17 cellular contexts compared by ENCODE assay signal in genomic region chr2:207035855-207036254, GRCh38.
A peak's percentile ranks its signal among the peaks of the same experiment; 100 is the strongest.
DNase-seq lines count a peak whose midpoint lies in the region; ATAC-seq, FAIRE-seq and TF ChIP-seq lines count a peak whose summit lies in the region.
"Had no signal": no experiment of that assay in that cellular context is flagged by ENCODE, and none has a peak within 500 bp of the region (broad histone marks: within the 10 kb centered on the region; RNA-seq: fewer than 3 reads in every experiment).

No MANE protein-coding gene starts in this region.

- in situ Hi-C loops in HepG2 (cut with HindIII; ENCODE audit: extremely low pct_ligation_motif_present, low pct_unique_long_range_greater_than_20kb) = no loop called here

- H3K9me3 ChIP-seq in liver (ENCODE audit: control insufficient read depth in 4 of 4, low read length in 3 of 4) (peaks cover 0 to 8% (median under 1%) of the 10 kb centered on the region in 4 donors), HepG2 (ENCODE audit: low read length) (no peaks in the 10 kb centered on the region), HUES6 (ENCODE audit: control insufficient read depth, insufficient read depth, low read depth, low read length) (peaks cover 19% of the 10 kb centered on the region), spleen (peaks cover 0 to 15% (median 12%) of the 10 kb centered on the region in 8 donors), prostate gland (no peaks in the 10 kb centered on the region)
- H3K9me3 ChIP-seq: HAP-1 had no signal

- no peaks in the 10 kb centered on the region for H3K79me2 ChIP-seq in HepG2 (ENCODE audit: insufficient read depth, low read length)

- TF ChIP-seq POLR2A in HepG2 (IDR thresholded peaks at IDR 0.05; ENCODE audit: insufficient read depth in 1 of 2, low read depth in 2 of 2, low read length in 2 of 2) (no peak), spleen (IDR thresholded peaks at IDR 0.05) (no peak), prostate gland (IDR thresholded peaks at IDR 0.05) (no peak)

- H4K20me1 ChIP-seq in HepG2 (ENCODE audit: insufficient read depth, low read length) = no peaks in the 10 kb centered on the region

- no peak overlapping the region for H3K27ac ChIP-seq in liver (ENCODE audit: low read depth in 1 of 2, low read length in 2 of 2)
- H3K27ac ChIP-seq in HepG2 (ENCODE audit: extremely low read length, insufficient read depth, low read length) = no peak overlapping the region
- peak overlapping the region; percentile 81; the same call in 1 of the 2 replicates for H3K27ac ChIP-seq in HUES6 (ENCODE audit: low read depth, low read length)
- H3K27ac ChIP-seq in spleen = peak overlapping the region in 5 of 8 donors; percentile 21 to 55 (median 38)
- H3K27ac ChIP-seq in prostate gland = no peak overlapping the region

- no peak overlapping the region for H2AFZ ChIP-seq in HepG2 (ENCODE audit: low read length)

- H3K4me2 ChIP-seq in HepG2 (ENCODE audit: low read depth, low read length) = no peak overlapping the region

- H3K36me3 ChIP-seq in liver (ENCODE audit: control insufficient read depth in 4 of 4, insufficient read depth in 3 of 4, low read depth in 1 of 4, low read length in 3 of 4) (no peaks in the 10 kb centered on the region), HepG2 (replicated peaks in 1 of 2; ENCODE audit: control insufficient read depth in 1 of 2, insufficient read depth in 2 of 2, low read length in 2 of 2) (no peaks in the 10 kb centered on the region), HUES6 (ENCODE audit: control insufficient read depth, insufficient read depth, low read length) (no peaks in the 10 kb centered on the region), spleen (no peaks in the 10 kb centered on the region), prostate gland (no peaks in the 10 kb centered on the region)
- H3K36me3 ChIP-seq: HAP-1 had no signal

- DNase-seq in HepG2 (ENCODE audit: low spot score) (no peak), fibroblast of peridontal ligament (ENCODE audit: extremely low read depth) (peak; percentile 51), spleen (no peak), prostate gland (ENCODE audit: low spot score) (no peak)
- DNase-seq: ACHN; CD8-positive, alpha-beta T cell; COR-L47; DMS153; DMS79 treated with DMSO at 0.1 percent for 48 hours; GF-D8; KG1 had no signal

- no peak for TF ChIP-seq EP300 in HepG2 (IDR thresholded peaks at IDR 0.05; ENCODE audit: low read depth in 2 of 2, low read length in 2 of 2)
- TF ChIP-seq EP300 in HepG2 (CRISPR knock-in tag; IDR thresholded peaks at IDR 0.05; ENCODE audit: borderline replicate concordance) = no peak

- no peaks in the 10 kb centered on the region for H3K4me1 ChIP-seq in liver (ENCODE audit: control insufficient read depth in 4 of 4, insufficient read depth in 4 of 4, low read length in 3 of 4)
- H3K4me1 ChIP-seq in HepG2 (ENCODE audit: insufficient read depth, low read length) = no peaks in the 10 kb centered on the region
- peaks cover 34% of the 10 kb centered on the region for H3K4me1 ChIP-seq in HUES6 (ENCODE audit: control insufficient read depth, insufficient read depth, low read length)
- peaks cover 0 to 7% (median under 1%) of the 10 kb centered on the region in 6 donors for H3K4me1 ChIP-seq in spleen
- H3K4me1 ChIP-seq in prostate gland (replicated peaks) = no peaks in the 10 kb centered on the region

- POLR2A ChIA-PET in HepG2 (lab: Yijun Ruan, JAX) = no interaction called here

- ATAC-seq in HepG2 (no peak), HG03520 (IDR thresholded peaks at IDR 0.05; ENCODE audit: unreplicated experiment) (no peak), GM21447 (IDR thresholded peaks at IDR 0.05; ENCODE audit: unreplicated experiment) (no peak)
- ATAC-seq: CD8-positive, alpha-beta T cell had no signal

- H3K4me3 ChIP-seq in liver (ENCODE audit: low read depth in 1 of 3, low read length in 3 of 3) (no peak overlapping the region), HepG2 (replicated peaks in 1 of 3; ENCODE audit: insufficient read depth in 1 of 3, low read depth in 2 of 3, low read length in 3 of 3) (no peak overlapping the region), HUES6 (ENCODE audit: low read depth, low read length) (no peak overlapping the region), spleen (no peak overlapping the region), prostate gland (no peak overlapping the region)
- H3K4me3 ChIP-seq: HAP-1 had no signal

- FAIRE-seq in HepG2 (lab: Jason Lieb, UNC) = no peak
- FAIRE-seq: D721Med had no signal

- WGBS in liver = 76% methylated on average over 2 of the region's 2 CpGs
- WGBS in HepG2 (ENCODE audit: low lambda C conversion rate) = 7% methylated on average over 2 of the region's 2 CpGs
- WGBS in spleen, 5 donors = 69 to 88% (median 77%) methylated on average over 2 of the region's 2 CpGs
- 80% methylated on average over 2 of the region's 2 CpGs for WGBS in prostate gland

- TF ChIP-seq CTCF in liver (IDR thresholded peaks at IDR 0.05; ENCODE audit: low read depth, low read length, missing input control) (no peak), HepG2 (CRISPR knock-in tag; IDR thresholded peaks at IDR 0.05) (no peak), spleen (IDR thresholded peaks at IDR 0.05 in 8 of 11, conservative IDR thresholded peaks at IDR 0.05 in 3 of 11) (no peak), prostate gland (IDR thresholded peaks at IDR 0.05) (no peak)

- TF ChIP-seq RAD21 in liver (IDR thresholded peaks at IDR 0.05) = no peak
- TF ChIP-seq RAD21 in HepG2 (CRISPR knock-in tag; IDR thresholded peaks at IDR 0.05) = no peak

- intact Hi-C loops in HepG2 (cut with micrococcal nuclease; ENCODE audit: unreplicated experiment) = no loop called here
- intact Hi-C loops in spleen (cut with DNase I; ENCODE audit: low total_unique reads) = no loop called here
- intact Hi-C loops in prostate gland (cut with DNase I) = no loop called here

- H3K9ac ChIP-seq in liver (ENCODE audit: low read depth in 1 of 2, low read length in 2 of 2) = no peak overlapping the region
- H3K9ac ChIP-seq in HepG2 (ENCODE audit: insufficient read depth, low read depth, low read length) = no peak overlapping the region
- H3K9ac ChIP-seq in HUES6 (ENCODE audit: low read length) = peak overlapping the region; percentile 79

- BruUV-seq in HepG2 (replicated peaks; lab: Mats Ljungman, UMichigan) = no TSS peak

- H3K27me3 ChIP-seq in liver (ENCODE audit: control insufficient read depth in 4 of 4, insufficient read depth in 4 of 4, low read length in 3 of 4) (no peaks in the 10 kb centered on the region), HepG2 (ENCODE audit: control insufficient read depth in 1 of 2, insufficient read depth in 2 of 2, low read length in 2 of 2) (0 out of 5 replicates have a peak, but pooled peaks cover 0 to 7% of the 10 kb centered on the region in 2 experiments), HUES6 (ENCODE audit: control insufficient read depth, insufficient read depth, low read length) (no peaks in the 10 kb centered on the region), spleen (replicated peaks in 1 of 7) (peaks cover 0 to 9% (median 0%) of the 10 kb centered on the region in 7 donors), prostate gland (replicated peaks; ENCODE audit: insufficient read depth) (no peaks in the 10 kb centered on the region)

- CTCF ChIA-PET in HepG2 (lab: Yijun Ruan, JAX; ENCODE audit: low intra/inter-chr PET ratio, low total read pairs) = no interaction called here

TF ChIP-seq in liver, 16 proteins besides CTCF, POLR2A, EP300 and RAD21 (continues in another document):
- TF ChIP-seq ATF3 (IDR thresholded peaks at IDR 0.05) = no peak

TF ChIP-seq in HepG2, 621 proteins besides CTCF, POLR2A, EP300 and RAD21 (continues in another document):
- TF ChIP-seq FOXO4 (CRISPR knock-in tag; conservative IDR thresholded peaks at IDR 0.05) = no peak
- no peak for TF ChIP-seq SIN3A (IDR thresholded peaks at IDR 0.05; ENCODE audit: borderline replicate concordance, low read depth, low read length)
- no peak for TF ChIP-seq ZNF691 (CRISPR knock-in tag; IDR thresholded peaks at IDR 0.05; ENCODE audit: borderline replicate concordance, low read depth)
- TF ChIP-seq BRD4 (CRISPR knock-in tag; IDR thresholded peaks at IDR 0.05) = no peak
- no peak for TF ChIP-seq ZC3H13 (CRISPR knock-in tag; IDR thresholded peaks at IDR 0.05)
- no peak for TF ChIP-seq ONECUT2 (CRISPR knock-in tag; IDR thresholded peaks at IDR 0.05)

Comparison
In these comparisons a context has a peak if more than half of its experiments do, and no peak if none do; other contexts are left out.
1. H3K27ac ChIP-seq: peak in HUES6 (single experiment) and spleen (5 of 8); none in liver (0 of 2), HepG2 (single experiment) and prostate gland (0 of 2).